In the genomic region with DNA sequence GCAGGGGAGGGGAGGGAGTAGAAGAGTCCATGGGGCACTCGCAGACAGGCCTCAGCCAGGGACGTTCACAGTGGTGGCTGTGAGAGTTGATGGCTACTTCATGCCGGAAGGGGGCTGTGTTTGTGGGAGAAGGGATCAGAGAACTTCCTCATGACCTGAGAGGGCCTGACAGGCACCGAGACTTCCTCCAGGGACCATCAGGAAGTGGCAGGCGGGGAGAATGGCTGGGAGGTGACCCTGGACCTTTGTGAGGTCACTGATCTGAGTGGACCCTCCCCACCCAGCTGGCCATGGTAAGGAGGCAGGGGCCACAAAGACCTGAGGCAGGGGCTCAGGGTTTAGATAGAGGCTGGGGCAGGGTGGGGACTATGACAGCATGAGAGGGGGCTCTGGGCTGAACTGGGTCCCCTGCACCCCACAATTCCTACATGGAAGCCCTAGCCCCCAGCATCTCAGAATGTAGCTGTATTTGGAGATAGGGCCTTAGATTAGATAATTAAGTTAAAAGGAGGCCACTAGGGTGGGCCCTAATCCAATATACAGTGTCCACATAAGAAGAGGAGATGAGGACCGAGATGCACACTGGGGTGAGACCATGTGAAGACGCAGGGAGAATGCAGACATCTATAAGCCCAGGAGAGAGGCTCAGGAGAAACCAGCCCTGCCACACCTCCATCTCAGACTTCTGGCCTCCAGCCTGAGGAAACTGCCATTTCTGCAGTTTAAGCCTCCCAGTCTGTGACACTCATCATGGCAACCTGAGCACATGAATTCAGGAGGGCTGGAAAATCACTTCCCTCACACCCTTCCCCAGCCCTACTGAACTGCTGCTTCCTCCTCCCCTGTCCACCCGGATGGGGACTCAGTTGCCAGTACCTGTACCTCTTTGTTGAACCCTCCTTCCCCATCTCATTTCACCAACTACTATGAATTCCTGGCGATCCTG, we compare ENCODE assay signal across 2 cellular contexts.
TF ChIP-seq lines count a peak whose summit lies in the region.

No MANE protein-coding gene starts in this region.

TF ChIP-seq in HepG2, 621 proteins besides CTCF, POLR2A, EP300 and RAD21:
- TF ChIP-seq STAG1 (CRISPR knock-in tag; IDR thresholded peaks at IDR 0.05) (peak; percentile 56), SKI (IDR thresholded peaks at IDR 0.05; ENCODE audit: partially characterized antibody) (no peak)

TF ChIP-seq in GM12891, 5 proteins besides CTCF, POLR2A, EP300 and RAD21:
- TF ChIP-seq POLR2AphosphoS5 (IDR thresholded peaks at IDR 0.05; ENCODE audit: low read depth, low read length) (no peak), PAX5 (IDR thresholded peaks at IDR 0.05; ENCODE audit: insufficient read depth, low read length, severe bottlenecking) (no peak), POU2F2 (IDR thresholded peaks at IDR 0.05; ENCODE audit: low read depth, low read length) (no peak), SPI1 (IDR thresholded peaks at IDR 0.05; ENCODE audit: low read depth, low read length) (no peak), TAF1 (IDR thresholded peaks at IDR 0.05; ENCODE audit: low read depth, low read length) (no peak)
